Comparison of ENCODE assay signal across 12 cellular contexts in genomic region chr2:237865623-237866041, GRCh38. TPM values are rescaled to one million over a fixed set of nuclear protein-coding genes. Genes with fewer than 3 reads are reported as not detected.
A peak's percentile ranks its signal among the peaks of the same experiment; 100 is the strongest.
DNase-seq lines count a peak whose midpoint lies in the region; ATAC-seq, FAIRE-seq and TF ChIP-seq lines count a peak whose summit lies in the region.
"Had no signal": no experiment of that assay in that cellular context is flagged by ENCODE, and none has a peak within 500 bp of the region (broad histone marks: within the 10 kb centered on the region; RNA-seq: fewer than 3 reads in every experiment).

No MANE protein-coding gene starts in this region.

- peak; percentile 71 for ATAC-seq in WTC11
- no peak for ATAC-seq in GM18520 (IDR thresholded peaks at IDR 0.05; ENCODE audit: unreplicated experiment)
- no peak for ATAC-seq in GM21447 (IDR thresholded peaks at IDR 0.05; ENCODE audit: unreplicated experiment)
- ATAC-seq in HG02759 (IDR thresholded peaks at IDR 0.05; ENCODE audit: unreplicated experiment): no peak
- ATAC-seq: activated CD4-positive, alpha-beta T cell treated with anti-CD3 and anti-CD28 coated beads for 36 hours had no signal

- FAIRE-seq in H54 (lab: Jason Lieb, UNC): no peak

- TF ChIP-seq CTCF in WTC11 (IDR thresholded peaks at IDR 0.05): no peak
- peak; percentile 28 for TF ChIP-seq CTCF in kidney epithelial cell (IDR thresholded peaks at IDR 0.05; ENCODE audit: insufficient read depth, low read length, poor library complexity, severe bottlenecking)

- no peaks in the 10 kb centered on the region for H3K9me3 Mint-ChIP-seq in WTC11

- no peak for TF ChIP-seq POLR2A in H54 (IDR thresholded peaks at IDR 0.05; ENCODE audit: low read depth, low read length)

- no peak overlapping the region for H3K4me3 Mint-ChIP-seq in WTC11
- H3K4me3 Mint-ChIP-seq: activated CD4-positive, alpha-beta T cell treated with anti-CD3 and anti-CD28 coated beads for 36 hours had no signal

- CTCF ChIA-PET in WTC11 (lab: Charles Lee): interaction anchor here (1.4 kb wide), 1 partner anchor 353 kb away, joined by 5 read pairs; no protein-coding TSS in a partner anchor

- peaks cover 14% of the 10 kb centered on the region for H3K4me1 Mint-ChIP-seq in WTC11

- no peaks in the 10 kb centered on the region for H3K27me3 ChIP-seq in kidney epithelial cell (ENCODE audit: control insufficient read depth, insufficient read depth, low read length)

- H3K36me3 ChIP-seq in kidney epithelial cell (ENCODE audit: control insufficient read depth, insufficient read depth, low read length): no peaks in the 10 kb centered on the region
- H3K36me3 ChIP-seq: tibial nerve had no signal

- H3K4me3 ChIP-seq in kidney epithelial cell (ENCODE audit: low read depth, low read length): no peak overlapping the region
- H3K4me3 ChIP-seq: tibial nerve had no signal

- POLR2A ChIA-PET in WTC11 (lab: Charles Lee): no interaction called here

- no peaks in the 10 kb centered on the region for H3K36me3 Mint-ChIP-seq in WTC11

- DNase-seq in 8988T (peak; percentile 41), H54 (ENCODE audit: insufficient read length, low spot score) (peak; percentile 30), WTC11 (ENCODE audit: low spot score) (no peak), kidney epithelial cell (ENCODE audit: low read depth) (no peak), cortex of kidney (lab: John Stamatoyannopoulos, UW) (no peak)
- DNase-seq: activated CD4-positive, alpha-beta T cell treated with anti-CD3 and anti-CD28 coated beads for 36 hours; left cardiac atrium had no signal

- H3K27me3 Mint-ChIP-seq in WTC11 (ENCODE audit: low read depth): peaks cover 17% of the 10 kb centered on the region

- H3K27ac Mint-ChIP-seq in WTC11: no peak overlapping the region
- H3K27ac Mint-ChIP-seq: activated CD4-positive, alpha-beta T cell treated with anti-CD3 and anti-CD28 coated beads for 36 hours had no signal

TF ChIP-seq in WTC11, 78 proteins besides CTCF, POLR2A, EP300 and RAD21 (continues in another document):
- TF ChIP-seq E2F4 (CRISPR knock-in tag; IDR thresholded peaks at IDR 0.05; ENCODE audit: borderline replicate concordance, low read depth) (no peak), ATF2 (CRISPR knock-in tag; IDR thresholded peaks at IDR 0.05; ENCODE audit: borderline replicate concordance, low read depth) (no peak), SOX15 (CRISPR knock-in tag; IDR thresholded peaks at IDR 0.05) (no peak), OVOL2 (CRISPR knock-in tag; IDR thresholded peaks at IDR 0.05; ENCODE audit: borderline replicate concordance) (no peak), E2F1 (CRISPR knock-in tag; IDR thresholded peaks at IDR 0.05) (no peak), USF1 (CRISPR knock-in tag; IDR thresholded peaks at IDR 0.05) (no peak), HMGA2 (CRISPR knock-in tag; IDR thresholded peaks at IDR 0.05) (no peak), ZNF416 (CRISPR knock-in tag; IDR thresholded peaks at IDR 0.05) (no peak), MLX (CRISPR knock-in tag; IDR thresholded peaks at IDR 0.05) (no peak), ZNF219 (CRISPR knock-in tag; IDR thresholded peaks at IDR 0.05; ENCODE audit: borderline replicate concordance) (no peak), ZNF281 (CRISPR knock-in tag; IDR thresholded peaks at IDR 0.05) (no peak), HMGXB4 (CRISPR knock-in tag; IDR thresholded peaks at IDR 0.05) (no peak), GTF2I (CRISPR knock-in tag; conservative IDR thresholded peaks at IDR 0.05) (no peak)

RNA-seq across cellular contexts. Expression of gene RAMP1, which starts 6.2 kb away (rescaled TPM):
- total RNA-seq in WTC11 (2021): 0.62 to 1.2 TPM (median 1.0 TPM) in 3 replicates
- total RNA-seq in kidney epithelial cell: 3.1 and 4.4 TPM in 2 replicates
- total RNA-seq: dermis microvascular lymphatic vessel endothelial cell had no signal

Comparison
In these comparisons a context has a peak if more than half of its experiments do, and no peak if none do; other contexts are left out.
1. DNase-seq: peak in 8988T (single experiment) and H54 (single experiment); none in WTC11 (single experiment), kidney epithelial cell (single experiment) and cortex of kidney (single experiment).